ENCODE assay signal across 1 cellular context in the genomic region with DNA sequence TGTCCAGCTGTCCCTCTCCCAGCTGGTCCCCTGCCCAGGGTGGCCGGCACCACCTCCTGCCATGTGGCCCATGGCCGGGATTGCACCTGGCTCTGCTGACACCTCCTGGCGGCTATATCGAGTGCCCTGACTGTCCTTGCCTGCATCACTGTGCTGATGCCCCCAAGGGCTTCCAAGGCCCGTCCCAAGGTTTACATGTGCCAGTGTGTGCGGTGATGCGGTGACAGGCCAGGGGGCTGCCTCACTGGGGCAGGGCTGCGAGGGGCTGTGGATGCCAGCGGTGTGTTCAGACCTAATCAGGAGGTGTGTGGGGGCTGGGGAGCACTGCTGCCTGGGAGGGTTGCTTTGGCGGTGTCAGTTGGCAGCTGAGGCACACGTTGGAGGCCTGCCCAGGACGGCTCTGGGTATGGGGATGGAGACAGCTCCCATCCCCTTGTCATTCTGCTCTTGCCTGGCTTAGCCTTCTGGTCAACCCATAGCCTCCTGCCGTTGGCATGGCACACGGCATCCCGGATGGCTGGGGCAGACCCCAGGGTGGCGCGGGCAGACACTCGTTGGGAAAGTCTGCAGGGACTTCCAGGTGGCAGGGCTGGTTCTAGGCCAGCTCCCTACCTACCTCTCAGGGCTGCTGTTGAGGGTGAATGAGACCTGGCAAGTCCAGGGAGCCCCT.
TF ChIP-seq lines count a peak whose summit lies in the region.

No MANE protein-coding gene starts in this region.

TF ChIP-seq in HepG2, 621 proteins besides CTCF, POLR2A, EP300 and RAD21:
- TF ChIP-seq AGO2 (optimal IDR thresholded peaks at IDR 0.05; ENCODE audit: low read depth, low read length) (peak; percentile 69), SOX6 (IDR thresholded peaks at IDR 0.05) (no peak), SOX6 (CRISPR knock-in tag; IDR thresholded peaks at IDR 0.05) (no peak), RBFOX2 (IDR thresholded peaks at IDR 0.05; ENCODE audit: low read depth, low read length) (peak; percentile 57), ZNF468 (CRISPR knock-in tag; IDR thresholded peaks at IDR 0.05) (no peak), NFIB (CRISPR knock-in tag; IDR thresholded peaks at IDR 0.05; ENCODE audit: borderline replicate concordance) (0 out of 2 replicates have a peak, but pooled peaks have one; percentile 29)
- TF ChIP-seq, protein P1, sequence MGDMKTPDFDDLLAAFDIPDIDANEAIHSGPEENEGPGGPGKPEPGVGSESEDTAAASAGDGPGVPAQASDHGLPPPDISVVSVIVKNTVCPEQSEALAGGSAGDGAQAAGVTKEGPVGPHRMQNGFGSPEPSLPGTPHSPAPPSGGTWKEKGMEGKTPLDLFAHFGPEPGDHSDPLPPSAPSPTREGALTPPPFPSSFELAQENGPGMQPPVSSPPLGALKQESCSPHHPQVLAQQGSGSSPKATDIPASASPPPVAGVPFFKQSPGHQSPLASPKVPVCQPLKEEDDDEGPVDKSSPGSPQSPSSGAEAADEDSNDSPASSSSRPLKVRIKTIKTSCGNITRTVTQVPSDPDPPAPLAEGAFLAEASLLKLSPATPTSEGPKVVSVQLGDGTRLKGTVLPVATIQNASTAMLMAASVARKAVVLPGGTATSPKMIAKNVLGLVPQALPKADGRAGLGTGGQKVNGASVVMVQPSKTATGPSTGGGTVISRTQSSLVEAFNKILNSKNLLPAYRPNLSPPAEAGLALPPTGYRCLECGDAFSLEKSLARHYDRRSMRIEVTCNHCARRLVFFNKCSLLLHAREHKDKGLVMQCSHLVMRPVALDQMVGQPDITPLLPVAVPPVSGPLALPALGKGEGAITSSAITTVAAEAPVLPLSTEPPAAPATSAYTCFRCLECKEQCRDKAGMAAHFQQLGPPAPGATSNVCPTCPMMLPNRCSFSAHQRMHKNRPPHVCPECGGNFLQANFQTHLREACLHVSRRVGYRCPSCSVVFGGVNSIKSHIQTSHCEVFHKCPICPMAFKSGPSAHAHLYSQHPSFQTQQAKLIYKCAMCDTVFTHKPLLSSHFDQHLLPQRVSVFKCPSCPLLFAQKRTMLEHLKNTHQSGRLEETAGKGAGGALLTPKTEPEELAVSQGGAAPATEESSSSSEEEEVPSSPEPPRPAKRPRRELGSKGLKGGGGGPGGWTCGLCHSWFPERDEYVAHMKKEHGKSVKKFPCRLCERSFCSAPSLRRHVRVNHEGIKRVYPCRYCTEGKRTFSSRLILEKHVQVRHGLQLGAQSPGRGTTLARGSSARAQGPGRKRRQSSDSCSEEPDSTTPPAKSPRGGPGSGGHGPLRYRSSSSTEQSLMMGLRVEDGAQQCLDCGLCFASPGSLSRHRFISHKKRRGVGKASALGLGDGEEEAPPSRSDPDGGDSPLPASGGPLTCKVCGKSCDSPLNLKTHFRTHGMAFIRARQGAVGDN (CRISPR knock-in tag; IDR thresholded peaks at IDR 0.05): peak; percentile 30; the same call in 1 of the 2 replicates
- TF ChIP-seq, protein P2, sequence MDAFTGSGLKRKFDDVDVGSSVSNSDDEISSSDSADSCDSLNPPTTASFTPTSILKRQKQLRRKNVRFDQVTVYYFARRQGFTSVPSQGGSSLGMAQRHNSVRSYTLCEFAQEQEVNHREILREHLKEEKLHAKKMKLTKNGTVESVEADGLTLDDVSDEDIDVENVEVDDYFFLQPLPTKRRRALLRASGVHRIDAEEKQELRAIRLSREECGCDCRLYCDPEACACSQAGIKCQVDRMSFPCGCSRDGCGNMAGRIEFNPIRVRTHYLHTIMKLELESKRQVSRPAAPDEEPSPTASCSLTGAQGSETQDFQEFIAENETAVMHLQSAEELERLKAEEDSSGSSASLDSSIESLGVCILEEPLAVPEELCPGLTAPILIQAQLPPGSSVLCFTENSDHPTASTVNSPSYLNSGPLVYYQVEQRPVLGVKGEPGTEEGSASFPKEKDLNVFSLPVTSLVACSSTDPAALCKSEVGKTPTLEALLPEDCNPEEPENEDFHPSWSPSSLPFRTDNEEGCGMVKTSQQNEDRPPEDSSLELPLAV (CRISPR knock-in tag; conservative IDR thresholded peaks at IDR 0.05; ENCODE audit: low read depth): no peak
- TF ChIP-seq, protein P3, sequence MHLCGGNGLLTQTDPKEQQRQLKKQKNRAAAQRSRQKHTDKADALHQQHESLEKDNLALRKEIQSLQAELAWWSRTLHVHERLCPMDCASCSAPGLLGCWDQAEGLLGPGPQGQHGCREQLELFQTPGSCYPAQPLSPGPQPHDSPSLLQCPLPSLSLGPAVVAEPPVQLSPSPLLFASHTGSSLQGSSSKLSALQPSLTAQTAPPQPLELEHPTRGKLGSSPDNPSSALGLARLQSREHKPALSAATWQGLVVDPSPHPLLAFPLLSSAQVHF (CRISPR knock-in tag; IDR thresholded peaks at IDR 0.05): 0 out of 2 replicates have a peak, but pooled peaks have one; percentile 28
- TF ChIP-seq, protein P4, sequence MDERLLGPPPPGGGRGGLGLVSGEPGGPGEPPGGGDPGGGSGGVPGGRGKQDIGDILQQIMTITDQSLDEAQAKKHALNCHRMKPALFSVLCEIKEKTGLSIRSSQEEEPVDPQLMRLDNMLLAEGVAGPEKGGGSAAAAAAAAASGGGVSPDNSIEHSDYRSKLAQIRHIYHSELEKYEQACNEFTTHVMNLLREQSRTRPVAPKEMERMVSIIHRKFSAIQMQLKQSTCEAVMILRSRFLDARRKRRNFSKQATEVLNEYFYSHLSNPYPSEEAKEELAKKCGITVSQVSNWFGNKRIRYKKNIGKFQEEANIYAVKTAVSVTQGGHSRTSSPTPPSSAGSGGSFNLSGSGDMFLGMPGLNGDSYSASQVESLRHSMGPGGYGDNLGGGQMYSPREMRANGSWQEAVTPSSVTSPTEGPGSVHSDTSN (CRISPR knock-in tag; IDR thresholded peaks at IDR 0.05): no peak
